In genomic region chr1:63668298-63668697, GRCh38 we compare ENCODE assay signal across 22 cellular contexts.
DNase-seq lines count a peak whose midpoint lies in the region; ATAC-seq lines count a peak whose summit lies in the region.
"Had no signal": no experiment of that assay in that cellular context is flagged by ENCODE, and none has a peak within 500 bp of the region (broad histone marks: within the 10 kb centered on the region; RNA-seq: fewer than 3 reads in every experiment).

No MANE protein-coding gene starts in this region.

- H3K27me3 ChIP-seq in effector memory CD4-positive, alpha-beta T cell (replicated peaks; ENCODE audit: control insufficient read depth, insufficient read depth, low read length, poor library complexity, severe bottlenecking) = no peaks in the 10 kb centered on the region
- H3K27me3 ChIP-seq: right lobe of liver, vagina had no signal

- H3K4me3 ChIP-seq in effector memory CD4-positive, alpha-beta T cell (ENCODE audit: insufficient read depth, low read depth, low read length, poor library complexity, severe bottlenecking) = no peak overlapping the region
- H3K4me3 ChIP-seq: right lobe of liver, vagina had no signal

- ATAC-seq in GM18502 (IDR thresholded peaks at IDR 0.05; ENCODE audit: poor library complexity, unreplicated experiment) = peak; percentile 43
- peak; percentile 81 for ATAC-seq in HG02852 (IDR thresholded peaks at IDR 0.05; ENCODE audit: unreplicated experiment)
- no peak for ATAC-seq in left cardiac atrium
- ATAC-seq: right lobe of liver, T-cell had no signal

- no peak overlapping the region for H3K27ac Mint-ChIP-seq in activated T-helper 2 cell treated with anti-CD3 and anti-CD28 coated beads, Interferon-gamma antibody, Interleukin-2, Interleukin-4, amounts not matched to agents 10 μg/mL and 5 μg/mL and 100 μg/mL, durations not matched to agents 14 hours and 24 hours and 36 hours
- H3K27ac Mint-ChIP-seq: nephron, T-cell had no signal

- no peaks in the 10 kb centered on the region for H3K9me3 ChIP-seq in effector memory CD4-positive, alpha-beta T cell (ENCODE audit: control insufficient read depth, low read length)
- H3K9me3 ChIP-seq: right lobe of liver, vagina had no signal

- no peaks in the 10 kb centered on the region for H3K36me3 ChIP-seq in effector memory CD4-positive, alpha-beta T cell (ENCODE audit: control insufficient read depth, insufficient read depth, low read length)
- H3K36me3 ChIP-seq: right lobe of liver, vagina had no signal

- peaks cover 9% of the 10 kb centered on the region for H3K9me3 Mint-ChIP-seq in activated T-helper 2 cell treated with anti-CD3 and anti-CD28 coated beads, Interferon-gamma antibody, Interleukin-2, Interleukin-4, amounts not matched to agents 10 μg/mL and 5 μg/mL and 100 μg/mL, durations not matched to agents 14 hours and 24 hours and 36 hours

- no peaks in the 10 kb centered on the region for H3K4me1 ChIP-seq in effector memory CD4-positive, alpha-beta T cell (ENCODE audit: control insufficient read depth, insufficient read depth, low read length, poor library complexity, severe bottlenecking)
- H3K4me1 ChIP-seq: right lobe of liver, vagina had no signal

- peaks cover 14% of the 10 kb centered on the region for H3K36me3 Mint-ChIP-seq in activated T-helper 2 cell treated with anti-CD3 and anti-CD28 coated beads, Interferon-gamma antibody, Interleukin-2, Interleukin-4, amounts not matched to agents 10 μg/mL and 5 μg/mL and 100 μg/mL, durations not matched to agents 14 hours and 24 hours and 36 hours (ENCODE audit: low read depth)

- DNase-seq in amniotic epithelial cell (ENCODE audit: low read depth) (peak; percentile 47), kidney tubule cell (ENCODE audit: low spot score) (peak; percentile 64), left cardiac atrium (no peak), hepatic stellate cell (ENCODE audit: low spot score) (no peak)
- no peak for DNase-seq in effector memory CD4-positive, alpha-beta T cell
- DNase-seq in activated T-helper 2 cell treated with anti-CD3 and anti-CD28 coated beads, Interferon-gamma antibody, Interleukin-2, Interleukin-4, amounts not matched to agents 10 μg/mL and 5 μg/mL and 100 μg/mL, durations not matched to agents 14 hours and 24 hours and 36 hours (ENCODE audit: low spot score) = no peak
- DNase-seq: activated CD4-positive, alpha-beta T cell treated with anti-CD3 and anti-CD28 coated beads for 4 hours; activated effector memory CD4-positive, alpha-beta T cell treated with anti-CD3 and anti-CD28 coated beads, Interleukin-2, amount 50 U/mL, for 16 hours; amniotic stem cell; caudate nucleus; H7; NCI-H2171 treated with DMSO at 0.1 percent for 48 hours; NCI-H526 treated with DMSO at 0.1 percent for 48 hours; right lobe of liver; SHP77 treated with DMSO at 0.1 percent for 48 hours; T-cell had no signal

- no peaks in the 10 kb centered on the region for H3K27me3 Mint-ChIP-seq in activated T-helper 2 cell treated with anti-CD3 and anti-CD28 coated beads, Interferon-gamma antibody, Interleukin-2, Interleukin-4, amounts not matched to agents 10 μg/mL and 5 μg/mL and 100 μg/mL, durations not matched to agents 14 hours and 24 hours and 36 hours (ENCODE audit: low read depth)
- H3K27me3 Mint-ChIP-seq: T-cell had no signal

- H3K4me1 Mint-ChIP-seq in activated T-helper 2 cell treated with anti-CD3 and anti-CD28 coated beads, Interferon-gamma antibody, Interleukin-2, Interleukin-4, amounts not matched to agents 10 μg/mL and 5 μg/mL and 100 μg/mL, durations not matched to agents 14 hours and 24 hours and 36 hours (ENCODE audit: low read depth) = peaks cover 7% of the 10 kb centered on the region
- H3K4me1 Mint-ChIP-seq: T-cell had no signal

- intact Hi-C loops in left cardiac atrium (cut with DNase I) = no loop called here
- intact Hi-C loops in activated T-helper 2 cell treated with anti-CD3 and anti-CD28 coated beads, Interferon-gamma antibody, Interleukin-2, Interleukin-4, amounts not matched to agents 10 μg/mL and 5 μg/mL and 100 μg/mL, durations not matched to agents 14 hours and 24 hours and 36 hours (cut with micrococcal nuclease) = no loop called here

- H3K27ac ChIP-seq in effector memory CD4-positive, alpha-beta T cell (ENCODE audit: insufficient read depth, low read length, poor library complexity, severe bottlenecking) = no peak overlapping the region
- H3K27ac ChIP-seq: epithelial cell of prostate, parathyroid adenoma, right lobe of liver, vagina had no signal

- no peak overlapping the region for H3K4me3 Mint-ChIP-seq in activated T-helper 2 cell treated with anti-CD3 and anti-CD28 coated beads, Interferon-gamma antibody, Interleukin-2, Interleukin-4, amounts not matched to agents 10 μg/mL and 5 μg/mL and 100 μg/mL, durations not matched to agents 14 hours and 24 hours and 36 hours (ENCODE audit: low read depth)
- H3K4me3 Mint-ChIP-seq: nephron, T-cell had no signal

Comparison
In these comparisons a context has a peak if more than half of its experiments do, and no peak if none do; other contexts are left out.
1. ATAC-seq: peak in GM18502 (single experiment) and HG02852 (single experiment); none in left cardiac atrium (0 of 2).
2. DNase-seq: peak in amniotic epithelial cell (single experiment) and kidney tubule cell (single experiment); none in effector memory CD4-positive, alpha-beta T cell (0 of 3), left cardiac atrium (single experiment), activated T-helper 2 cell treated with anti-CD3 and anti-CD28 coated beads, Interferon-gamma antibody, Interleukin-2, Interleukin-4, amounts not matched to agents 10 μg/mL and 5 μg/mL and 100 μg/mL, durations not matched to agents 14 hours and 24 hours and 36 hours (single experiment) and hepatic stellate cell (single experiment).